In genomic region chr5:98770158-98770910, GRCh38 we compare ENCODE assay signal across 8 cellular contexts. TPM values are rescaled to one million over a fixed set of nuclear protein-coding genes. Genes with fewer than 3 reads are reported as not detected.
A peak's percentile ranks its signal among the peaks of the same experiment; 100 is the strongest.
DNase-seq lines count a peak whose midpoint lies in the region; ATAC-seq and TF ChIP-seq lines count a peak whose summit lies in the region.

No MANE protein-coding gene starts in this region.

- peaks cover 46 to 48% of the 10 kb centered on the region in 2 experiments for H3K4me1 Mint-ChIP-seq in H9

- no peak overlapping the region for H2BK120ac ChIP-seq in H9 (ENCODE audit: low read depth, low read length, poor library complexity, severe bottlenecking)

- no peak overlapping the region for H3K4ac ChIP-seq in H9 (ENCODE audit: low read depth, low read length)

- no peak overlapping the region for H2AK5ac ChIP-seq in H9 (ENCODE audit: insufficient read length, low read length)

- H3K9ac ChIP-seq in H9 (ENCODE audit: extremely low read depth, insufficient read length, low read length), result peak overlapping the region; percentile 53

- H3K4me3 ChIP-seq in iPS DF 6.9 (ENCODE audit: low read length), result peak overlapping the region; percentile 57; the same call in 1 of the 2 replicates

- peak overlapping the region; percentile 79 to 94 for H3K4me3 Mint-ChIP-seq in H9

- H2BK20ac ChIP-seq in H9 (ENCODE audit: low read depth, low read length, poor library complexity, severe bottlenecking), result no peak overlapping the region

- H3K4me1 ChIP-seq in H9 (ENCODE audit: insufficient read depth, low read length) (no peaks in the 10 kb centered on the region), iPS DF 6.9 (ENCODE audit: control insufficient read depth, insufficient read depth, low read length) (no peaks in the 10 kb centered on the region; the same call in 1 of the 2 replicates)

- no peak overlapping the region for H4K8ac ChIP-seq in H9 (replicated peaks; ENCODE audit: insufficient read length, low read depth, low read length)

- no peak overlapping the region for H2BK15ac ChIP-seq in H9 (ENCODE audit: low read depth, low read length)

- no peak overlapping the region for H2AFZ ChIP-seq in H9 (ENCODE audit: low read length)

- H3K23ac ChIP-seq in H9 (ENCODE audit: insufficient read length, low read depth, low read length), result no peak overlapping the region

- intact Hi-C loops in sciatic nerve (cut with DNase I), result no loop called here

- H2BK12ac ChIP-seq in H9 (ENCODE audit: insufficient read length, low read depth, low read length), result no peak overlapping the region

- DNase-seq in AML-193 (lab: John Stamatoyannopoulos, UW) (peak; percentile 37), H9 (no peak), OCI-M1 (lab: John Stamatoyannopoulos, UW) (peak; percentile 75), anterior cingulate cortex (lab: John Stamatoyannopoulos, UW) (peak in 40 of 58 donors; percentile 15 to 73 (median 49)), iPS DF 6.9 (ENCODE audit: low read depth, low spot score) (no peak), sciatic nerve (ENCODE audit: low spot score) (peak; percentile 79), AG08396 (ENCODE audit: low spot score) (no peak)

- no peaks in the 10 kb centered on the region for H4K20me1 ChIP-seq in H9 (ENCODE audit: control insufficient read depth, insufficient read depth, insufficient read length)

- no peaks in the 10 kb centered on the region for H3K79me1 ChIP-seq in H9 (ENCODE audit: insufficient read depth, low read depth, low read length, poor library complexity, severe bottlenecking)

- H3K27me3 Mint-ChIP-seq in H9 (ENCODE audit: low read depth), result peaks cover 38% of the 10 kb centered on the region

- H3K27ac ChIP-seq in H9 (ENCODE audit: insufficient read length, low read depth, low read length) (no peak overlapping the region), iPS DF 6.9 (ENCODE audit: low read length) (no peak overlapping the region)

- H3K27ac Mint-ChIP-seq in H9, result peak overlapping the region in 1 of 3 experiments; percentile 93; a peak in 4 of 7 replicates

- no peak overlapping the region for H2BK5ac ChIP-seq in H9 (ENCODE audit: insufficient read length, low read length)

- no peak overlapping the region for H3T11ph ChIP-seq in H9 (ENCODE audit: low read length)

- no peak overlapping the region for H4K5ac ChIP-seq in H9 (ENCODE audit: insufficient read length, low read depth, low read length)

- no peak overlapping the region for H4K91ac ChIP-seq in H9 (ENCODE audit: insufficient read length, low read depth, low read length)

- H3K18ac ChIP-seq in H9 (ENCODE audit: insufficient read length, low read depth, low read length), result no peak overlapping the region

- peak overlapping the region; percentile 16; the same call in 1 of the 2 replicates for H3K14ac ChIP-seq in H9 (ENCODE audit: insufficient read depth, low read length)

- H3K56ac ChIP-seq in H9 (ENCODE audit: insufficient read length, low read depth, low read length), result no peak overlapping the region

- H3K36me3 Mint-ChIP-seq in H9 (ENCODE audit: insufficient read depth in 1 of 3, low read depth in 3 of 3), result peaks cover 0 to 5% (median 2%) of the 10 kb centered on the region in 3 experiments; a peak in 2 of 7 replicates

- ATAC-seq in sciatic nerve (peak; percentile 33), GM18909 (IDR thresholded peaks at IDR 0.05; ENCODE audit: poor library complexity, unreplicated experiment) (no peak)

- peaks cover 3% of the 10 kb centered on the region; the same call in 1 of the 2 replicates for H3K79me2 ChIP-seq in H9 (ENCODE audit: insufficient read depth, low read length)

- no peaks in the 10 kb centered on the region for H3K36me3 ChIP-seq in iPS DF 6.9 (ENCODE audit: control insufficient read depth, insufficient read depth, low read length)

- no peak for TF ChIP-seq CTCF in H9 (conservative IDR thresholded peaks at IDR 0.05)

- H3K9me3 ChIP-seq in H9 (ENCODE audit: control insufficient read depth, low read depth, low read length) (no peaks in the 10 kb centered on the region), iPS DF 6.9 (ENCODE audit: control insufficient read depth, insufficient read depth, low read length) (no peaks in the 10 kb centered on the region)

- WGBS in H9 (ENCODE audit: extremely low coverage, insufficient read length, low lambda C conversion rate), result no CpG with 5 or more reads among the region's 42 CpGs
- no CpG with 5 or more reads among the region's 42 CpGs for WGBS in iPS DF 6.9 (ENCODE audit: insufficient coverage, insufficient read length)

- peaks cover 29% of the 10 kb centered on the region for H3K23me2 ChIP-seq in H9 (ENCODE audit: insufficient read length, low read depth, low read length, poor library complexity, severe bottlenecking)

- H3K27me3 ChIP-seq in H9 (ENCODE audit: insufficient read depth, low read length) (peaks cover 8% of the 10 kb centered on the region; the same call in 1 of the 2 replicates), iPS DF 6.9 (ENCODE audit: control insufficient read depth, insufficient read depth, low read length) (peaks cover 9% of the 10 kb centered on the region; the same call in 1 of the 2 replicates)

- no peaks in the 10 kb centered on the region; a peak in 1 of 5 replicates for H3K9me3 Mint-ChIP-seq in H9

- H3K4me2 ChIP-seq in H9 (ENCODE audit: insufficient read depth, insufficient read length, low read length), result peak overlapping the region; percentile 92

RNA-seq across cellular contexts. Expression of gene RGMB, which starts 3.1 kb away (rescaled TPM):
- total RNA-seq in H9 (2021) (17.7 and 19.3 TPM in 2 replicates), sciatic nerve (20.2 TPM)

Comparison
In these comparisons a context has a peak if more than half of its experiments do, and no peak if none do; other contexts are left out.
1. DNase-seq: peak in AML-193 (2 of 2), OCI-M1 (single experiment), anterior cingulate cortex (40 of 58) and sciatic nerve (single experiment); none in H9 (single experiment), iPS DF 6.9 (single experiment) and AG08396 (single experiment).